ENCODE assay signal across 9 cellular contexts in the genomic region with DNA sequence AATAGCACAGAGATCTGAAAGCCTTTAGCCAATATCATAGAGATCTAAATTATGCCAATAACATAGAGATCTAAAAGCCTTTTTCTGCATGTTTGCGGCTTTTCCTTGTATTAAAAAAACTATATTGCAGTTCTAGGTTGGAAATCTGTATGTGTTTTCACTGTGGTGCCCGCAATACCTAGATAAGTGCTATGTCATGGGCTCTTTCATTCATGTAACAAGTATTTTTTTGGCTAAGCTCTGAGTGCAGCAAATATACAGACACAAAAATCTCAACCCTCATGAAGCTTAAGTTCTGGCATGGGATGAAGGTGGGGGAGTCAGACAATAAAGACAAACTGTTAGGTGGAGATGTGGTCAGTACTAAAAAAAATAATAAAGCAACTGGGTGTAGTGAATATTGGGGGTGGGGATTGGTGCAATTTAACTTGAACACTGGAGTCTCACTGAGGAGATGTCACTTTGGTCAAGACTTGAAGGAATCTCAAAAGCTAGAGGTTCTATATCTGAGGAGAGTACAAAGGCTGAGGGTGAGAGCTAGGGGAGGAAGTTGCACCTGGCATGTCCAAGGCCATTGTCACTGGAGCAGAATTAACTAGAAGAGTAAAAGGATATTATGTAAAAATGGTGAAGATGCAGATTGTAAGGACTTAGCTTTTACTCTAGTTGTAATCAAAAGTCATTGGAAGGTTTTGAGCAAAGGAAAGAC. TPM values are rescaled to one million over a fixed set of nuclear protein-coding genes. Genes with fewer than 3 reads are reported as not detected.
DNase-seq lines count a peak whose midpoint lies in the region; ATAC-seq, FAIRE-seq and TF ChIP-seq lines count a peak whose summit lies in the region.
"Had no signal": no experiment of that assay in that cellular context is flagged by ENCODE, and none has a peak within 500 bp of the region (broad histone marks: within the 10 kb centered on the region; RNA-seq: fewer than 3 reads in every experiment).

No MANE protein-coding gene starts in this region.

- dilution Hi-C loops in endothelial cell of umbilical vein (cut with MboI; ENCODE audit: extremely low pct_ligation_motif_present, low sequenced_read_pairs) = no loop called here

- H3K9ac ChIP-seq in endothelial cell of umbilical vein (replicated peaks; ENCODE audit: extremely low read depth, insufficient read depth, low read length) = peak overlapping the region; percentile 68

- H3K36me3 ChIP-seq in endothelial cell of umbilical vein (ENCODE audit: control insufficient read depth in 2 of 2, extremely low read depth in 1 of 2, insufficient read depth in 2 of 2, low read length in 2 of 2) (no peaks in the 10 kb centered on the region), psoas muscle (ENCODE audit: insufficient read depth in 1 of 2, low read depth in 1 of 2) (no peaks in the 10 kb centered on the region)
- H3K36me3 ChIP-seq: Peyer's patch had no signal

- peak overlapping the region; percentile 93 for H3K4me2 ChIP-seq in endothelial cell of umbilical vein (ENCODE audit: insufficient read depth, low read length)

- peaks cover 0 to under 1% of the 10 kb centered on the region in 2 experiments for H3K27me3 ChIP-seq in endothelial cell of umbilical vein (ENCODE audit: control insufficient read depth in 2 of 2, insufficient read depth in 2 of 2, low read length in 2 of 2)
- H3K27me3 ChIP-seq in psoas muscle (ENCODE audit: insufficient read depth in 3 of 3, low read length in 2 of 3) = no peaks in the 10 kb centered on the region
- H3K27me3 ChIP-seq: Peyer's patch had no signal

- intact Hi-C loops in endothelial cell of umbilical vein (cut with micrococcal nuclease) = loop anchor here (1.0 kb wide), 2 partner anchors 53 to 117 kb away; no protein-coding TSS in a partner anchor
- intact Hi-C loops in psoas muscle (cut with DNase I) = loop anchor here (5.0 to 10.0 kb wide), 2 partner anchors 117 to 120 kb away; no protein-coding TSS in a partner anchor

- TF ChIP-seq CTCF in endothelial cell of umbilical vein (IDR thresholded peaks at IDR 0.05; ENCODE audit: extremely low read depth in 1 of 2, insufficient read depth in 1 of 2, low read depth in 1 of 2, low read length in 2 of 2) (no peak), psoas muscle (IDR thresholded peaks at IDR 0.05) (no peak)

- WGBS in psoas muscle, 3 donors = 10 to 13% (median 12%) methylated on average over 2 of the region's 2 CpGs

- H3K9me3 ChIP-seq in endothelial cell of umbilical vein (replicated peaks; ENCODE audit: control insufficient read depth, insufficient read depth, low read length) (no peaks in the 10 kb centered on the region), psoas muscle (no peaks in the 10 kb centered on the region)
- H3K9me3 ChIP-seq: Peyer's patch had no signal

- H3K79me2 ChIP-seq in endothelial cell of umbilical vein (ENCODE audit: control insufficient read depth, insufficient read depth, low read length) = peaks cover 51% of the 10 kb centered on the region

- no TSS peak for BruUV-seq in endothelial cell of umbilical vein (replicated peaks; lab: Mats Ljungman, UMichigan)

- peak; percentile 12 for FAIRE-seq in endothelial cell of umbilical vein (lab: Jason Lieb, UNC)

- ATAC-seq in psoas muscle (no peak), GM19395 (IDR thresholded peaks at IDR 0.05; ENCODE audit: unreplicated experiment) (no peak)

- H3K27ac ChIP-seq in endothelial cell of umbilical vein (ENCODE audit: insufficient read depth, low read depth, low read length) (peak overlapping the region; percentile 24), psoas muscle (no peak overlapping the region)

- no peaks in the 10 kb centered on the region for H3K9me1 ChIP-seq in endothelial cell of umbilical vein (replicated peaks; ENCODE audit: control insufficient read depth, extremely low read depth, insufficient read depth, low read length)

- H3K4me3 ChIP-seq in GM08714 (ENCODE audit: low read length) (peak overlapping the region; percentile 75), endothelial cell of umbilical vein (replicated peaks in 1 of 3; ENCODE audit: insufficient read depth in 1 of 3, low read depth in 1 of 3, low read length in 3 of 3) (peak overlapping the region; percentile 67 to 92 (median 71)), psoas muscle (peak overlapping the region; percentile 69)

- H4K20me1 ChIP-seq in endothelial cell of umbilical vein (replicated peaks; ENCODE audit: control insufficient read depth, extremely low read depth, insufficient read depth, low read length) = no peaks in the 10 kb centered on the region

- DNase-seq in NAMALWA (ENCODE audit: low spot score) (peak; percentile 54), endothelial cell of umbilical vein (ENCODE audit: low read depth, low spot score) (no peak), psoas muscle (no peak), hypothalamus (lab: John Stamatoyannopoulos, UW) (no peak)
- DNase-seq in activated CD4-positive, alpha-beta T cell treated with anti-CD3 and anti-CD28 coated beads, Interleukin-2, amount 50 U/mL, for 4 hours = no peak
- no peak for DNase-seq in stimulated activated CD4-positive, alpha-beta T cell treated with anti-CD3 and anti-CD28 coated beads, Interleukin-15, amount 100 ng/mL, for 24 hours
- DNase-seq: Peyer's patch had no signal

- POLR2A ChIA-PET in endothelial cell of umbilical vein (lab: Charles Lee) = no interaction called here

- peaks cover 15% of the 10 kb centered on the region for H3K4me1 ChIP-seq in endothelial cell of umbilical vein (ENCODE audit: control insufficient read depth, extremely low read depth, insufficient read depth, low read length)
- H3K4me1 ChIP-seq in psoas muscle = no peaks in the 10 kb centered on the region

- CTCF ChIA-PET in endothelial cell of umbilical vein (lab: Charles Lee) = interaction anchor here (0.9 to 1.9 kb wide), 10 partner anchors 13 to 125 kb away, joined by 3 to 14 read pairs (median 6); a partner anchor contains a TSS

- peak overlapping the region; percentile 89 for H2AFZ ChIP-seq in endothelial cell of umbilical vein (ENCODE audit: low read depth, low read length)

- no peak for TF ChIP-seq POLR2A in endothelial cell of umbilical vein (IDR thresholded peaks at IDR 0.05; ENCODE audit: low read depth, low read length)

TF ChIP-seq in endothelial cell of umbilical vein, 7 proteins besides CTCF, POLR2A, EP300 and RAD21:
- no peak for TF ChIP-seq JUN (IDR thresholded peaks at IDR 0.05; ENCODE audit: borderline replicate concordance, insufficient read depth, insufficient read length, low read depth)

RNA-seq across cellular contexts. Expression of a gene that starts 1.0 kb away (rescaled TPM):
- total RNA-seq in endothelial cell of umbilical vein (65.6 and 69.8 TPM in 2 replicates), psoas muscle (1 to 10 TPM in 1 of 4 donors, under 1 TPM in 1, not detected in 2; 0.71 to 1.0 TPM)
- polyA plus RNA-seq in endothelial cell of umbilical vein (10.1 and 12.2 TPM in 2 replicates), psoas muscle (under 1 TPM in 2 of 3 donors, not detected in 1; 0.10 to 0.42 TPM)
- 15.9 and 16.7 TPM in 2 replicates for polyA plus RNA-seq in endothelial cell of umbilical vein (2011; cell fraction: cytosol; rRNA removed)
- polyA plus RNA-seq in endothelial cell of umbilical vein (2011; cell fraction: nucleus; rRNA removed) = 65.9 and 98.6 TPM in 2 replicates
- 12.2 and 35.1 TPM in 2 replicates for polyA plus RNA-seq in endothelial cell of umbilical vein (2012)
- 26.9 and 28.6 TPM in 2 replicates for polyA minus RNA-seq in endothelial cell of umbilical vein
- polyA minus RNA-seq in endothelial cell of umbilical vein (2011; cell fraction: cytosol; rRNA and poly(A)+ RNA removed) = 23.8 TPM
- 35.0 and 56.6 TPM in 2 replicates for polyA minus RNA-seq in endothelial cell of umbilical vein (2011; cell fraction: nucleus; rRNA and poly(A)+ RNA removed)

RNA-seq across cellular contexts. Expression of a gene that starts 53.2 kb away (rescaled TPM):
- total RNA-seq in endothelial cell of umbilical vein (9.8 and 13.9 TPM in 2 replicates), psoas muscle (1 to 10 TPM; 1.5 to 5.9 (median 3.7) TPM)
- polyA plus RNA-seq in endothelial cell of umbilical vein (7.4 and 8.6 TPM in 2 replicates), psoas muscle (1 to 10 TPM in 2 of 3 donors, under 1 TPM in 1; 0.65 to 7.2 (median 3.4) TPM)
- polyA plus RNA-seq in endothelial cell of umbilical vein (2011; cell fraction: cytosol; rRNA removed) = 4.6 and 5.9 TPM in 2 replicates
- polyA plus RNA-seq in endothelial cell of umbilical vein (2011; cell fraction: nucleus; rRNA removed) = 18.9 and 19.7 TPM in 2 replicates
- polyA plus RNA-seq in endothelial cell of umbilical vein (2012) = 3.7 TPM in 2 replicates
- polyA minus RNA-seq in endothelial cell of umbilical vein = 18.1 and 19.5 TPM in 2 replicates
- 1.2 TPM for polyA minus RNA-seq in endothelial cell of umbilical vein (2011; cell fraction: cytosol; rRNA and poly(A)+ RNA removed)
- 12.7 and 16.3 TPM in 2 replicates for polyA minus RNA-seq in endothelial cell of umbilical vein (2011; cell fraction: nucleus; rRNA and poly(A)+ RNA removed)

Comparison
In these comparisons a context has a peak if more than half of its experiments do, and no peak if none do; other contexts are left out.
1. RNA of a gene that starts 1.0 kb away (total RNA-seq): 65.6 to 69.8 TPM in endothelial cell of umbilical vein; 0.71 to 1.0 TPM in psoas muscle; every median in the first group is over 10 times any median in the second.
2. Peak in every context shown above with its lines, with median percentiles within 50 percentile points of each other: H3K4me3 ChIP-seq.